Comparison of ENCODE assay signal across 8 cellular contexts in the genomic region with DNA sequence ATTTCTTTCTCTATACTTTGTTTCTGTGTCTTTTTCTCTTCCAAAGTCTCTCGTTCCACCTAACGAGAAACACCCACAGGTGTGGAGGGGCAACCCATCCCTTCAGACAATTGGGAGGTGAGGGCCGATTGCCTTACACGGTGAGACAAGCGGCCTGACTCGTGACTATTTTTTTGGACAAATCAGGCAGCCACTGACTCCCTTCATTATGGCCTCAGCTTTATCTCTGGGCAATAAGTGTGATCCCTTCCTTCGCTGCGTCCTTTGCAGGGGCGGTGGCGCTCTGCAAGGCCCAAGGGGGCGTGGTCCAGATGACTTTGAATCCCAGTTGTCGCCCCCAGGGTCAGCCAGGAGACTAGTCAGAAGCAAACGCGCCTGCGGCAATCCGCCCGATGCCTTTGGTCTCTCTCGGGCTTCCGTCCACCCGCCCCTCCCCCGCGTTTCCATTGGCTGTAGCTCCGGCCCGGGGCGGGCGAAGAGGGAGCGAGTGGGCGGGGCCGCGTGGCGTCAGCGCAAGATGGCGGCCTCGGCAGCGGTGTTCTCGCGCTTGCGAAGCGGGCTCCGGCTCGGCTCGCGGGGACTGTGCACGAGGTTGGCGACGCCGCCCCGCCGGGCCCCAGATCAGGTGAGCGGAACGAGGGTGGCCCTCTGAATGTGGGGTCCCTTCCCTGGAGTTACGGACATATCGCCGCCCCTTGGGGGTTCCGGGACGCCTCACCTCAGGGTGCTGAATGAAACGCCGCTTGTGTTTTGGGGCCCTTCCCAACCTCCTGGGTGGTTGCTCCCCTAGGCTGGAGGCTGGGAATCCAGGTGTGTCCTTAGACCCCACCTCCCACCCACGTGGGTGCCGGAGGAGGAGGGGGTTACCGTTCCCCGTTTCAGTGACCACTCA. TPM values are rescaled to one million over a fixed set of nuclear protein-coding genes. Genes with fewer than 3 reads are reported as not detected.
A peak's percentile ranks its signal among the peaks of the same experiment; 100 is the strongest.
DNase-seq lines count a peak whose midpoint lies in the region; ATAC-seq and TF ChIP-seq lines count a peak whose summit lies in the region.

Gene TIMM50 (plus strand): TSS at position 502 of the 892 bp plus-strand sequence. CDS start 16 bp downstream, at position 518.

- no peaks in the 10 kb centered on the region for H3K9me3 ChIP-seq in spleen

- H3K27me3 ChIP-seq in spleen (replicated peaks in 1 of 7): no peaks in the 10 kb centered on the region

- peaks cover 0 to 51% (median 27%) of the 10 kb centered on the region in 6 donors for H3K36me3 ChIP-seq in spleen

- peak within 1 kb of the TSS; percentile 94 for H3K27ac ChIP-seq in caudate nucleus (ENCODE audit: low read depth, low read length)
- H3K27ac ChIP-seq in spleen: peak within 1 kb of the TSS; percentile 55 to 90 (median 83)

- intact Hi-C loops in spleen (cut with DNase I; ENCODE audit: low total_unique reads): loop anchor here (5.0 kb wide), 1 partner anchor 52 kb away; the partner anchor contains the start of gene EID2B

- ATAC-seq in GM19025 (IDR thresholded peaks at IDR 0.05; ENCODE audit: low read depth, unreplicated experiment) (peak; percentile 88), HG03280 (IDR thresholded peaks at IDR 0.05; ENCODE audit: unreplicated experiment) (peak; percentile 97)

- TF ChIP-seq POLR2A in spleen (IDR thresholded peaks at IDR 0.05): peak in 1 of 3 donors; percentile 5

- DNase-seq in AG08396 (ENCODE audit: low spot score): peak; percentile 95
- DNase-seq in NCI-H446 (lab: John Stamatoyannopoulos, UW): peak; percentile 90 to 98
- peak; percentile 92 to 97 (median 95) for DNase-seq in activated CD4-positive, CD25-positive, alpha-beta regulatory T cell (lab: John Stamatoyannopoulos, UW)
- peak in 60 of 61 donors; percentile 61 to 97 (median 92) for DNase-seq in caudate nucleus (lab: John Stamatoyannopoulos, UW)
- DNase-seq in inferior parietal cortex (ENCODE audit: extremely low spot score): peak; percentile 97
- DNase-seq in spleen: peak; percentile 99

- WGBS in spleen, 5 donors: 0 to 2% (median 1%) methylated on average over 23 to 62 of the region's 62 CpGs

- peaks cover 11 to 35% (median 23%) of the 10 kb centered on the region in 6 donors for H3K4me1 ChIP-seq in spleen

- TF ChIP-seq CTCF in spleen (IDR thresholded peaks at IDR 0.05 in 8 of 11, conservative IDR thresholded peaks at IDR 0.05 in 3 of 11): peak in 2 of 11 experiments; percentile 19 to 26

- H3K4me3 ChIP-seq in spleen: peak within 1 kb of the TSS; percentile 89 to 100 (median 96)

RNA-seq across cellular contexts. Expression of gene TIMM50, which starts in this region (rescaled TPM):
- total RNA-seq in spleen: 10 to 100 TPM; 30.3 to 51.5 (median 41.8) TPM
- 10 to 100 TPM; 36.2 to 46.0 (median 40.7) TPM for polyA plus RNA-seq in spleen

Comparison
In these comparisons a context has a peak if more than half of its experiments do, and no peak if none do; other contexts are left out.
1. Peak in every context shown above with its lines: DNase-seq, ATAC-seq, H3K4me3 ChIP-seq and H3K27ac ChIP-seq.